ENCODE assay signal across 2 cellular contexts in the genomic region with DNA sequence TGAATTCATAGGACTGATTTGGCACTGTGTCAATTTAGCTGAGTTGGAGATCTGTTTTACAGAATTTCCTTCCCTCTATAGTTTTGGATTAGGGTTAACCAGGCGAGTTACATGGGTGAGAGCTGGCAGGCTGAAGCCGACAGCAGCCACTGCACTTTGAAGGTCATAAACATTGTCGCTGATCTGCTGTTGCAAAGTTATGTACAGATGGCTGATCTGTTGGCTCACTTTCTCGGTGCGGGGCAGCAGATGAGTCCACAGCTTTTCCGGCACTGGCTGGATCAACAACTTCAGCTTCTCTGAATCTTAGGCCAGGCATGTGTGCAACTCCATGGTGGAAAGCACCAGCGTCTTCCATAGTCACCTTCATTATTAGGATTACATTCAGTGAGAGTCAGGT.
TF ChIP-seq lines count a peak whose summit lies in the region.

No MANE protein-coding gene starts in this region.

TF ChIP-seq in HepG2, 621 proteins besides CTCF, POLR2A, EP300 and RAD21 (continued from another document):
- TF ChIP-seq SALL1 (CRISPR knock-in tag; IDR thresholded peaks at IDR 0.05) = peak; percentile 17; the same call in 1 of the 2 replicates
TF ChIP-seq in HepG2: peak in this region for 1.

TF ChIP-seq in WTC11, 78 proteins besides CTCF, POLR2A, EP300 and RAD21:
- TF ChIP-seq PRDM15 (CRISPR knock-in tag; IDR thresholded peaks at IDR 0.05) (no peak), ZMAT4 (CRISPR knock-in tag; IDR thresholded peaks at IDR 0.05) (no peak), EMX1 (CRISPR knock-in tag; IDR thresholded peaks at IDR 0.05) (no peak), PRRX2 (CRISPR knock-in tag; IDR thresholded peaks at IDR 0.05) (no peak), MXD4 (CRISPR knock-in tag; IDR thresholded peaks at IDR 0.05; ENCODE audit: borderline replicate concordance) (no peak), STAT6 (CRISPR knock-in tag; conservative IDR thresholded peaks at IDR 0.05; ENCODE audit: low read depth) (no peak), MYBL2 (CRISPR knock-in tag; IDR thresholded peaks at IDR 0.05) (no peak), SOX15 (CRISPR knock-in tag; IDR thresholded peaks at IDR 0.05) (no peak), NFE2L1 (CRISPR knock-in tag; IDR thresholded peaks at IDR 0.05) (no peak), TEAD1 (CRISPR knock-in tag; IDR thresholded peaks at IDR 0.05) (no peak), ZNF416 (CRISPR knock-in tag; IDR thresholded peaks at IDR 0.05) (no peak), USF1 (CRISPR knock-in tag; IDR thresholded peaks at IDR 0.05) (no peak), ETV6 (CRISPR knock-in tag; IDR thresholded peaks at IDR 0.05) (no peak), E2F5 (CRISPR knock-in tag; IDR thresholded peaks at IDR 0.05) (no peak), RELA (CRISPR knock-in tag; IDR thresholded peaks at IDR 0.05; ENCODE audit: borderline replicate concordance) (no peak), ATF1 (CRISPR knock-in tag; IDR thresholded peaks at IDR 0.05) (no peak), TCF7 (CRISPR knock-in tag; IDR thresholded peaks at IDR 0.05; ENCODE audit: low read depth) (no peak), MLX (CRISPR knock-in tag; IDR thresholded peaks at IDR 0.05) (no peak)
- TF ChIP-seq, protein P1, sequence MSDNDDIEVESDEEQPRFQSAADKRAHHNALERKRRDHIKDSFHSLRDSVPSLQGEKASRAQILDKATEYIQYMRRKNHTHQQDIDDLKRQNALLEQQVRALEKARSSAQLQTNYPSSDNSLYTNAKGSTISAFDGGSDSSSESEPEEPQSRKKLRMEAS (CRISPR knock-in tag; IDR thresholded peaks at IDR 0.05) = no peak
- TF ChIP-seq, protein P2, sequence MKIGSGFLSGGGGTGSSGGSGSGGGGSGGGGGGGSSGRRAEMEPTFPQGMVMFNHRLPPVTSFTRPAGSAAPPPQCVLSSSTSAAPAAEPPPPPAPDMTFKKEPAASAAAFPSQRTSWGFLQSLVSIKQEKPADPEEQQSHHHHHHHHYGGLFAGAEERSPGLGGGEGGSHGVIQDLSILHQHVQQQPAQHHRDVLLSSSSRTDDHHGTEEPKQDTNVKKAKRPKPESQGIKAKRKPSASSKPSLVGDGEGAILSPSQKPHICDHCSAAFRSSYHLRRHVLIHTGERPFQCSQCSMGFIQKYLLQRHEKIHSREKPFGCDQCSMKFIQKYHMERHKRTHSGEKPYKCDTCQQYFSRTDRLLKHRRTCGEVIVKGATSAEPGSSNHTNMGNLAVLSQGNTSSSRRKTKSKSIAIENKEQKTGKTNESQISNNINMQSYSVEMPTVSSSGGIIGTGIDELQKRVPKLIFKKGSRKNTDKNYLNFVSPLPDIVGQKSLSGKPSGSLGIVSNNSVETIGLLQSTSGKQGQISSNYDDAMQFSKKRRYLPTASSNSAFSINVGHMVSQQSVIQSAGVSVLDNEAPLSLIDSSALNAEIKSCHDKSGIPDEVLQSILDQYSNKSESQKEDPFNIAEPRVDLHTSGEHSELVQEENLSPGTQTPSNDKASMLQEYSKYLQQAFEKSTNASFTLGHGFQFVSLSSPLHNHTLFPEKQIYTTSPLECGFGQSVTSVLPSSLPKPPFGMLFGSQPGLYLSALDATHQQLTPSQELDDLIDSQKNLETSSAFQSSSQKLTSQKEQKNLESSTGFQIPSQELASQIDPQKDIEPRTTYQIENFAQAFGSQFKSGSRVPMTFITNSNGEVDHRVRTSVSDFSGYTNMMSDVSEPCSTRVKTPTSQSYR (CRISPR knock-in tag; IDR thresholded peaks at IDR 0.05) = no peak
